In the genomic region with DNA sequence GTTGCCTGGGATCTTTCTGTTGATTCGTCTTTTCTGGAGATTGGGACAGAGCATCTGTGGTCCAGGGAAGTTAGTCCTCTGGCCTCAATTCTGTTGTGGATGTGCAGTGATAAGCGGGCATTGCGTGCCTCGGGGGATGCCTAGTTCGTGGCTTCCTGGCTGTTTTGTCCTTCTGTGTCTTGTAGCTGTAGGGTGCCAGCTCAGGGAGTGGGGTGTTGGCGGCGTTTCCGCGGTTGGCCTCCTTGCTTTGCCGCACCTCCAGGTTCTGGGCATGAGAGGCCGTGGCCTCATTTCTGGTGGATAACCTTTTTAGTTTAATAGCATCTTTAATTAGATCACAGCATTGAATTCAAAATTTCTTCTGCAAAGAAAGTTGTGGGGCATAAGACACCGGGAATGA, we compare ENCODE assay signal across 18 cellular contexts. TPM values are rescaled to one million over a fixed set of nuclear protein-coding genes. Genes with fewer than 3 reads are reported as not detected.
DNase-seq lines count a peak whose midpoint lies in the region; ATAC-seq and TF ChIP-seq lines count a peak whose summit lies in the region.
"Had no signal": no experiment of that assay in that cellular context is flagged by ENCODE, and none has a peak within 500 bp of the region (broad histone marks: within the 10 kb centered on the region; RNA-seq: fewer than 3 reads in every experiment).

No MANE protein-coding gene starts in this region.

- no peaks in the 10 kb centered on the region for H3K27me3 ChIP-seq in SJSA1 (replicated peaks)
- H3K27me3 ChIP-seq: dorsolateral prefrontal cortex, foreskin keratinocyte had no signal

- no peaks in the 10 kb centered on the region for H3K27me3 Mint-ChIP-seq in activated T-cell treated with anti-CD3 and anti-CD28 coated beads, Interleukin-2, amount 50 U/mL, for 72 hours (ENCODE audit: low read depth)
- no peaks in the 10 kb centered on the region for H3K27me3 Mint-ChIP-seq in activated T-cell treated with anti-CD3 and anti-CD28 coated beads, Interleukin-2, amount 50 U/mL, for 24 hours
- H3K27me3 Mint-ChIP-seq in endothelial cell (ENCODE audit: unreplicated experiment), result peaks cover 24% of the 10 kb centered on the region
- H3K27me3 Mint-ChIP-seq in osteocyte (ENCODE audit: unreplicated experiment), result no peaks in the 10 kb centered on the region

- H3K27ac Mint-ChIP-seq in activated T-cell treated with anti-CD3 and anti-CD28 coated beads, Interleukin-2, amount 50 U/mL, for 72 hours, result peak overlapping the region; percentile 54
- no peak overlapping the region for H3K27ac Mint-ChIP-seq in activated T-cell treated with anti-CD3 and anti-CD28 coated beads, Interleukin-2, amount 50 U/mL, for 24 hours
- peak overlapping the region; percentile 72 for H3K27ac Mint-ChIP-seq in endothelial cell (ENCODE audit: unreplicated experiment)
- H3K27ac Mint-ChIP-seq in osteocyte (ENCODE audit: unreplicated experiment), result no peak overlapping the region
- H3K27ac Mint-ChIP-seq: activated T-helper 2 cell treated with anti-CD3 and anti-CD28 coated beads, Interferon-gamma antibody, Interleukin-2, Interleukin-4, amounts not matched to agents 10 μg/mL and 5 μg/mL and 100 μg/mL, durations not matched to agents 14 hours and 24 hours and 36 hours had no signal

- peaks cover 6 to 8% of the 10 kb centered on the region in 2 donors for H3K36me3 Mint-ChIP-seq in activated T-cell treated with anti-CD3 and anti-CD28 coated beads, Interleukin-2, amount 50 U/mL, for 72 hours (ENCODE audit: insufficient read depth in 2 of 2)
- H3K36me3 Mint-ChIP-seq in activated T-cell treated with anti-CD3 and anti-CD28 coated beads, Interleukin-2, amount 50 U/mL, for 24 hours (ENCODE audit: low read depth), result peaks cover 76% of the 10 kb centered on the region
- H3K36me3 Mint-ChIP-seq in endothelial cell (ENCODE audit: low read depth, unreplicated experiment) (peaks cover 55% of the 10 kb centered on the region), osteocyte (ENCODE audit: unreplicated experiment) (peaks cover 31% of the 10 kb centered on the region)

- no peak overlapping the region for H3K4me3 ChIP-seq in SJSA1
- H3K4me3 ChIP-seq: GM12878 had no signal

- no peak for ATAC-seq in activated T-cell treated with anti-CD3 and anti-CD28 coated beads, Interleukin-2, amount 50 U/mL, for 72 hours (replicated peaks in 1 of 2)
- ATAC-seq in GM18505 (IDR thresholded peaks at IDR 0.05; ENCODE audit: unreplicated experiment), result no peak
- ATAC-seq: foreskin keratinocyte, GM12878 had no signal

- peaks cover 76% of the 10 kb centered on the region for H3K36me3 ChIP-seq in SJSA1

- H3K4me3 Mint-ChIP-seq in activated T-cell treated with anti-CD3 and anti-CD28 coated beads, Interleukin-2, amount 50 U/mL, for 72 hours, result peak overlapping the region in 1 of 2 donors; percentile 77
- H3K4me3 Mint-ChIP-seq in activated T-cell treated with anti-CD3 and anti-CD28 coated beads, Interleukin-2, amount 50 U/mL, for 24 hours, result no peak overlapping the region
- H3K4me3 Mint-ChIP-seq in endothelial cell (ENCODE audit: unreplicated experiment), result peak overlapping the region; percentile 87
- peak overlapping the region; percentile 50 for H3K4me3 Mint-ChIP-seq in osteocyte (ENCODE audit: unreplicated experiment)

- TF ChIP-seq POLR2A in GM18505 (IDR thresholded peaks at IDR 0.05; ENCODE audit: borderline replicate concordance, extremely low read depth, insufficient read depth, insufficient read length), result no peak

- TF ChIP-seq CTCF in endothelial cell (IDR thresholded peaks at IDR 0.05; ENCODE audit: unreplicated experiment) (no peak), osteocyte (IDR thresholded peaks at IDR 0.05) (no peak)

- H3K4me1 ChIP-seq in SJSA1 (replicated peaks), result peaks cover 77% of the 10 kb centered on the region

- H3K4me1 Mint-ChIP-seq in activated T-cell treated with anti-CD3 and anti-CD28 coated beads, Interleukin-2, amount 50 U/mL, for 72 hours (ENCODE audit: low read depth), result peaks cover 27% of the 10 kb centered on the region
- peaks cover 33% of the 10 kb centered on the region for H3K4me1 Mint-ChIP-seq in activated T-cell treated with anti-CD3 and anti-CD28 coated beads, Interleukin-2, amount 50 U/mL, for 24 hours (ENCODE audit: low read depth)
- H3K4me1 Mint-ChIP-seq in endothelial cell (ENCODE audit: unreplicated experiment) (peaks cover 81% of the 10 kb centered on the region), osteocyte (ENCODE audit: unreplicated experiment) (peaks cover 30% of the 10 kb centered on the region)

- no peaks in the 10 kb centered on the region for H3K9me3 ChIP-seq in SJSA1 (replicated peaks)

- DNase-seq in activated T-cell treated with anti-CD3 and anti-CD28 coated beads, Interleukin-2, amount 50 U/mL, for 72 hours, result no peak
- no peak for DNase-seq in activated T-cell treated with anti-CD3 and anti-CD28 coated beads, Interleukin-2, amount 50 U/mL, for 24 hours
- DNase-seq in SJSA1 (ENCODE audit: low read depth in 1 of 2, low spot score in 2 of 2), result no peak
- no peak for DNase-seq in endothelial cell (ENCODE audit: low spot score)
- DNase-seq in osteocyte (ENCODE audit: extremely low spot score, unreplicated experiment), result no peak
- no peak for DNase-seq in NK-92 treated with Interleukin-12 subunit alpha and Interleukin-12 subunit beta, amount 100 ng/mL, for 24 hours (lab: John Stamatoyannopoulos, UW)
- DNase-seq in caudate nucleus (lab: John Stamatoyannopoulos, UW), result no peak
- DNase-seq: activated CD4-positive, CD25-positive, alpha-beta regulatory T cell; DMS53; dorsolateral prefrontal cortex; foreskin keratinocyte; hypothalamus; islet precursor cell; KBM-7; NCI-H1694 treated with DMSO at 0.1 percent for 48 hours had no signal

- H3K27ac ChIP-seq in SJSA1, result peak overlapping the region; percentile 78
- H3K27ac ChIP-seq in caudate nucleus (ENCODE audit: low read depth, low read length), result no peak overlapping the region

- no peaks in the 10 kb centered on the region for H3K9me3 Mint-ChIP-seq in activated T-cell treated with anti-CD3 and anti-CD28 coated beads, Interleukin-2, amount 50 U/mL, for 72 hours
- H3K9me3 Mint-ChIP-seq in activated T-cell treated with anti-CD3 and anti-CD28 coated beads, Interleukin-2, amount 50 U/mL, for 24 hours, result no peaks in the 10 kb centered on the region
- no peaks in the 10 kb centered on the region for H3K9me3 Mint-ChIP-seq in endothelial cell (ENCODE audit: unreplicated experiment)
- H3K9me3 Mint-ChIP-seq in osteocyte (ENCODE audit: unreplicated experiment), result no peaks in the 10 kb centered on the region
- H3K9me3 Mint-ChIP-seq: activated T-helper 2 cell treated with anti-CD3 and anti-CD28 coated beads, Interferon-gamma antibody, Interleukin-2, Interleukin-4, amounts not matched to agents 10 μg/mL and 5 μg/mL and 100 μg/mL, durations not matched to agents 14 hours and 24 hours and 36 hours had no signal

RNA-seq across cellular contexts. Expression of a gene that starts 1.4 kb away (rescaled TPM):
- total RNA-seq in activated T-cell treated with anti-CD3 and anti-CD28 coated beads, Interleukin-2, amount 50 U/mL, for 72 hours, result 10 to 100 TPM; 54.1 to 62.7 TPM
- total RNA-seq in SJSA1 (2014; rRNA removed; shearing (Covaris generic)), result 180 and 352 TPM in 2 replicates
- total RNA-seq in endothelial cell (ENCODE audit: unreplicated experiment) (180 TPM), osteocyte (53.6 and 55.1 TPM in 2 replicates)

RNA-seq across cellular contexts. Expression of a gene that starts 29.3 kb away (rescaled TPM):
- 100 to 1,000 TPM in 1 of 2 donors, 10 to 100 TPM in 1; 92.7 to 118 TPM for total RNA-seq in activated T-cell treated with anti-CD3 and anti-CD28 coated beads, Interleukin-2, amount 50 U/mL, for 72 hours
- total RNA-seq in SJSA1 (2014; rRNA removed; shearing (Covaris generic)), result 26.5 and 43.2 TPM in 2 replicates
- total RNA-seq in endothelial cell (ENCODE audit: unreplicated experiment) (147 TPM), osteocyte (89.7 and 105 TPM in 2 replicates)

Comparison
In these comparisons a context has a peak if more than half of its experiments do, and no peak if none do; other contexts are left out.
1. H3K27ac Mint-ChIP-seq: peak in activated T-cell treated with anti-CD3 and anti-CD28 coated beads, Interleukin-2, amount 50 U/mL, for 72 hours (single experiment) and endothelial cell (single experiment); none in activated T-cell treated with anti-CD3 and anti-CD28 coated beads, Interleukin-2, amount 50 U/mL, for 24 hours (single experiment) and osteocyte (single experiment).